1 cellular context compared by ENCODE assay signal in genomic region chr5:83430130-83431010, GRCh38.
TF ChIP-seq lines count a peak whose summit lies in the region.

No MANE protein-coding gene starts in this region.

TF ChIP-seq in GM12878, 131 proteins besides CTCF, POLR2A, EP300 and RAD21 (continued from another document):
- TF ChIP-seq ATF2 (IDR thresholded peaks at IDR 0.05; ENCODE audit: low read length) (no peak), MLLT1 (IDR thresholded peaks at IDR 0.05) (no peak), SMAD5 (IDR thresholded peaks at IDR 0.05; ENCODE audit: low read depth) (no peak), GABPA (IDR thresholded peaks at IDR 0.05; ENCODE audit: low read depth) (0 out of 2 replicates have a peak, but pooled peaks have one; percentile 25), CBX5 (IDR thresholded peaks at IDR 0.05; ENCODE audit: low read depth) (peak; percentile 39; the same call in 1 of the 2 replicates), ELK1 (IDR thresholded peaks at IDR 0.05; ENCODE audit: low read depth, low read length) (peak; percentile 82; the same call in 1 of the 2 replicates), SMC3 (IDR thresholded peaks at IDR 0.05; ENCODE audit: borderline replicate concordance, low read length) (peak; percentile 89), YY1 (IDR thresholded peaks at IDR 0.05; ENCODE audit: low read depth, low read length) (peak; percentile 75; the same call in 1 of the 2 replicates)
TF ChIP-seq in GM12878: peak in this region for 8.
